In the genomic region with DNA sequence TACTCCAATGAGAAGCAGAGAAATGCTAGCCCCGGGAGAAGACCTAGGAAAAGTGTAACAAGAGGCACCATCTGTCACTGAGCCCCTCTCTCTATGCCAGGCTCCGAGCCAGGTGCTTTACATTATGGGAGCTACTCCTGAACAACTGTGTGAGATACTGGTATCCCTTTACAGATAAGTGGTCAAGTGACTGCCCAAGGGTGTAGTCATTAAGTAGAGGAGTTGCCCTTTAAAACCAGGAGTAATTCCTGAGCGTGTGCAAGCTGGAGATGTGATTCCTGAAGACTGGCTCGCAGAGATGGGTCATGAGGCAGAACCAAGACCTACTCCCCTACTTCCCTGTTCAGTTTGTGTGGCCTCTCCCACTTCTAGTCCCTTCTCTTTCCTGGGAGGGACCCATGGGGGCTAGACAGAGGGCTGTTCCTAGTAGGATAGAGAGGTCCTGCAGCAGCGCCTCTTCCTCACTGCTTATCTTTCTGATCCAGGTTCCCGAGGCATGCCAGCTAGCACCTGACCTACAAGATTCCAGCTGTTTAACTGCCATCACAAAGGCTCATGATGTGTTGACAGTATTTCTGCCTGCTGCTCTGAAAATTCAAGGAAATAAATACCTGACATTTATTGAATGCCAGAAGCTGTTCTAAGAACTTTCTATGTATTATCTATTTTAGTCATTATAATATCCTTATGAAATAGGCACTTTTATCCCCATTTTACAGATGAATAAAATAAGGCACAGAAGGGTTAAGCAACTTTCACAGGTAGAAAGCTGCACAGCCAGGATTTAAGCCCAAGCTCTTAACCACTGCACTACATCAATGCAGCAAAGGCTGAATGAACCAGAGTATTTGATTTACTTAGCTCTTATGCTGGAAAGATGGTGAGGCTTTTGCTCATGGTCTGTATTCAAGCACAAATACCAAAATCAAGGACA, we compare ENCODE assay signal across 22 cellular contexts. TPM values are rescaled to one million over a fixed set of nuclear protein-coding genes. Genes with fewer than 3 reads are reported as not detected.
DNase-seq lines count a peak whose midpoint lies in the region; ATAC-seq, FAIRE-seq and TF ChIP-seq lines count a peak whose summit lies in the region.
"Had no signal": no experiment of that assay in that cellular context is flagged by ENCODE, and none has a peak within 500 bp of the region (broad histone marks: within the 10 kb centered on the region; RNA-seq: fewer than 3 reads in every experiment).

No MANE protein-coding gene starts in this region.

- H3K4me1 ChIP-seq in SK-N-SH (ENCODE audit: control insufficient read depth in 1 of 2, insufficient read depth in 2 of 2, low read depth in 1 of 2, low read length in 1 of 2) = peaks cover 0 to 14% of the 10 kb centered on the region in 2 experiments; a peak in 1 of 4 replicates
- H3K4me1 ChIP-seq in uterus = no peaks in the 10 kb centered on the region
- H3K4me1 ChIP-seq: parathyroid adenoma had no signal

- in situ Hi-C loops in SK-MEL-5 (cut with HindIII; ENCODE audit: low pct_unique_long_range_greater_than_20kb, low sequenced_read_pairs) = loop anchor here (25.0 kb wide), 1 partner anchor 302 kb away; no protein-coding TSS in a partner anchor

- H3K27me3 ChIP-seq in SK-N-SH (ENCODE audit: insufficient read depth) = no peaks in the 10 kb centered on the region
- H3K27me3 ChIP-seq in uterus = no peaks in the 10 kb centered on the region
- H3K27me3 ChIP-seq: BLaER1 had no signal

- TF ChIP-seq RAD21 in SK-N-SH (IDR thresholded peaks at IDR 0.05; ENCODE audit: low read length) = no peak

- TF ChIP-seq CTCF in SK-N-SH (IDR thresholded peaks at IDR 0.05) = no peak
- no peak for TF ChIP-seq CTCF in uterus (IDR thresholded peaks at IDR 0.05)

- no peak overlapping the region for H3K4me2 ChIP-seq in SK-N-SH
- H3K4me2 ChIP-seq: BLaER1 had no signal

- CTCF ChIA-PET in SK-N-SH (lab: Yijun Ruan, JAX) = interaction anchor here (1.1 to 7.2 kb wide), 7 partner anchors 9 to 292 kb away, joined by 3 to 129 read pairs (median 4); no protein-coding TSS in a partner anchor

- H3K27ac ChIP-seq in SK-N-SH (ENCODE audit: low read depth in 2 of 2, low read length in 1 of 2) (no peak overlapping the region), uterus (no peak overlapping the region)
- H3K27ac ChIP-seq: BLaER1, parathyroid adenoma had no signal

- 76% methylated on average over 6 of the region's 6 CpGs for WGBS in SK-N-SH (ENCODE audit: low lambda C conversion rate)

- H3K9ac ChIP-seq in SK-N-SH = no peak overlapping the region
- H3K9ac ChIP-seq: BLaER1, parathyroid adenoma had no signal

- no peaks in the 10 kb centered on the region for H4K20me1 ChIP-seq in SK-N-SH (ENCODE audit: insufficient read depth)
- H4K20me1 ChIP-seq: BLaER1 had no signal

- H2AFZ ChIP-seq in SK-N-SH (ENCODE audit: low read depth) = no peak overlapping the region
- H2AFZ ChIP-seq: parathyroid adenoma had no signal

- no peak for FAIRE-seq in frontal cortex (lab: Jason Lieb, UNC)

- H3K36me3 ChIP-seq in SK-N-SH (replicated peaks in 1 of 2; ENCODE audit: control insufficient read depth in 1 of 2, insufficient read depth in 2 of 2, low read length in 1 of 2) = peaks cover 0 to 31% of the 10 kb centered on the region in 2 experiments
- H3K36me3 ChIP-seq in uterus = no peaks in the 10 kb centered on the region
- H3K36me3 ChIP-seq: BLaER1 had no signal

- peaks cover 7% of the 10 kb centered on the region for H3F3A ChIP-seq in SK-N-SH (replicated peaks; ENCODE audit: insufficient read depth)

- no peak for TF ChIP-seq EP300 in SK-N-SH (IDR thresholded peaks at IDR 0.05; ENCODE audit: borderline replicate concordance in 1 of 2, low read depth in 1 of 2, low read length in 1 of 2)

- no peak for ATAC-seq in SK-N-SH treated with all-trans-retinoic acid at 6 μM for 48 hours
- ATAC-seq: activated naive CD8-positive, alpha-beta T cell treated with anti-CD3 and anti-CD28 coated beads, Interleukin-2, amount 50 U/mL, for 24 hours; effector memory CD8-positive, alpha-beta T cell; naive thymus-derived CD8-positive, alpha-beta T cell; stimulated activated effector memory CD8-positive, alpha-beta T cell treated with anti-CD3 and anti-CD28 coated beads, Interleukin-12 subunit alpha, Interleukin-12 subunit beta, amount 100 ng/mL, for 72 hours had no signal

- TF ChIP-seq POLR2A in uterus (IDR thresholded peaks at IDR 0.05) = no peak

- intact Hi-C loops in uterus (cut with DNase I; ENCODE audit: low total_unique reads) = no loop called here

- H3K9me3 ChIP-seq in SK-N-SH (no peaks in the 10 kb centered on the region), uterus (no peaks in the 10 kb centered on the region)
- H3K9me3 ChIP-seq: BLaER1 had no signal

- H3K79me2 ChIP-seq in SK-N-SH (ENCODE audit: insufficient read depth) = no peaks in the 10 kb centered on the region
- H3K79me2 ChIP-seq: parathyroid adenoma had no signal

- DNase-seq in SK-N-SH = peak; percentile 31
- peak; percentile 32 for DNase-seq in NCI-H2029 treated with DMSO at 0.1 percent for 48 hours (lab: John Stamatoyannopoulos, UW)
- DNase-seq in SK-MEL-5 (ENCODE audit: low read depth, low spot score) = peak; percentile 17
- peak; percentile 4 for DNase-seq in renal cortical epithelial cell (ENCODE audit: low read depth)
- DNase-seq in frontal cortex (ENCODE audit: low spot score in 2 of 2) = no peak
- DNase-seq in occipital lobe (lab: John Stamatoyannopoulos, UW) = no peak
- DNase-seq in uterus = no peak
- DNase-seq: activated CD4-positive, alpha-beta T cell treated with anti-CD3 and anti-CD28 coated beads, Interleukin-2, amount 50 U/mL, for 1 hour; activated effector memory CD4-positive, alpha-beta T cell treated with anti-CD3 and anti-CD28 coated beads, Interleukin-2, amount 50 U/mL, for 16 hours; activated naive CD8-positive, alpha-beta T cell treated with anti-CD3 and anti-CD28 coated beads, Interleukin-2, amount 50 U/mL, for 24 hours; effector memory CD8-positive, alpha-beta T cell; GDM1; GOT3; KBM-7; MV-4-11; naive thymus-derived CD8-positive, alpha-beta T cell; NCI-H226; T-helper 1 cell had no signal

- POLR2A ChIA-PET in SK-N-SH (lab: Yijun Ruan, JAX) = no interaction called here

- H3K9me2 ChIP-seq in SK-N-SH = no peaks in the 10 kb centered on the region

- no peak overlapping the region for H3K4me3 ChIP-seq in SK-N-SH (ENCODE audit: low read depth in 2 of 2, low read length in 1 of 2)
- no peak overlapping the region for H3K4me3 ChIP-seq in uterus
- H3K4me3 ChIP-seq: BLaER1 had no signal

TF ChIP-seq in SK-N-SH, 30 proteins besides CTCF, POLR2A, EP300 and RAD21 (continues in another document):
- TF ChIP-seq JUND (IDR thresholded peaks at IDR 0.05) (no peak), GABPA (IDR thresholded peaks at IDR 0.05; ENCODE audit: low read depth) (no peak), RXRA (IDR thresholded peaks at IDR 0.05; ENCODE audit: borderline replicate concordance, low read depth) (no peak), RFX5 (IDR thresholded peaks at IDR 0.05; ENCODE audit: low read length) (no peak)
- TF ChIP-seq, protein P1, sequence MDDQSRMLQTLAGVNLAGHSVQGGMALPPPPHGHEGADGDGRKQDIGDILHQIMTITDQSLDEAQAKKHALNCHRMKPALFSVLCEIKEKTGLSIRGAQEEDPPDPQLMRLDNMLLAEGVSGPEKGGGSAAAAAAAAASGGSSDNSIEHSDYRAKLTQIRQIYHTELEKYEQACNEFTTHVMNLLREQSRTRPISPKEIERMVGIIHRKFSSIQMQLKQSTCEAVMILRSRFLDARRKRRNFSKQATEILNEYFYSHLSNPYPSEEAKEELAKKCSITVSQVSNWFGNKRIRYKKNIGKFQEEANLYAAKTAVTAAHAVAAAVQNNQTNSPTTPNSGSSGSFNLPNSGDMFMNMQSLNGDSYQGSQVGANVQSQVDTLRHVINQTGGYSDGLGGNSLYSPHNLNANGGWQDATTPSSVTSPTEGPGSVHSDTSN (IDR thresholded peaks at IDR 0.05) = no peak
- TF ChIP-seq, protein P2, sequence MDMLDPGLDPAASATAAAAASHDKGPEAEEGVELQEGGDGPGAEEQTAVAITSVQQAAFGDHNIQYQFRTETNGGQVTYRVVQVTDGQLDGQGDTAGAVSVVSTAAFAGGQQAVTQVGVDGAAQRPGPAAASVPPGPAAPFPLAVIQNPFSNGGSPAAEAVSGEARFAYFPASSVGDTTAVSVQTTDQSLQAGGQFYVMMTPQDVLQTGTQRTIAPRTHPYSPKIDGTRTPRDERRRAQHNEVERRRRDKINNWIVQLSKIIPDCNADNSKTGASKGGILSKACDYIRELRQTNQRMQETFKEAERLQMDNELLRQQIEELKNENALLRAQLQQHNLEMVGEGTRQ (IDR thresholded peaks at IDR 0.05; ENCODE audit: borderline replicate concordance, low read depth, low read length) = no peak

TF ChIP-seq in SK-N-SH treated with all-trans-retinoic acid at 6 μM for 48 hours, 23 proteins besides CTCF, POLR2A, EP300 and RAD21 (continues in another document):
- TF ChIP-seq TOX (CRISPR knock-in tag; IDR thresholded peaks at IDR 0.05; ENCODE audit: borderline replicate concordance) = no peak
- TF ChIP-seq ISL1 (CRISPR knock-in tag; IDR thresholded peaks at IDR 0.05) = no peak
- TF ChIP-seq OSR1 (CRISPR knock-in tag; IDR thresholded peaks at IDR 0.05) = no peak
- TF ChIP-seq ZFP30 (CRISPR knock-in tag; IDR thresholded peaks at IDR 0.05) = no peak
- TF ChIP-seq RARB (CRISPR knock-in tag; IDR thresholded peaks at IDR 0.05) = no peak
- TF ChIP-seq, protein P3, sequence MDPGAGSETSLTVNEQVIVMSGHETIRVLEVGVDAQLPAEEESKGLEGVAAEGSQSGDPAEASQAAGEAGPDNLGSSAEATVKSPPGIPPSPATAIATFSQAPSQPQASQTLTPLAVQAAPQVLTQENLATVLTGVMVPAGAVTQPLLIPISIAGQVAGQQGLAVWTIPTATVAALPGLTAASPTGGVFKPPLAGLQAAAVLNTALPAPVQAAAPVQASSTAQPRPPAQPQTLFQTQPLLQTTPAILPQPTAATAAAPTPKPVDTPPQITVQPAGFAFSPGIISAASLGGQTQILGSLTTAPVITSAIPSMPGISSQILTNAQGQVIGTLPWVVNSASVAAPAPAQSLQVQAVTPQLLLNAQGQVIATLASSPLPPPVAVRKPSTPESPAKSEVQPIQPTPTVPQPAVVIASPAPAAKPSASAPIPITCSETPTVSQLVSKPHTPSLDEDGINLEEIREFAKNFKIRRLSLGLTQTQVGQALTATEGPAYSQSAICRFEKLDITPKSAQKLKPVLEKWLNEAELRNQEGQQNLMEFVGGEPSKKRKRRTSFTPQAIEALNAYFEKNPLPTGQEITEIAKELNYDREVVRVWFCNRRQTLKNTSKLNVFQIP (CRISPR knock-in tag; IDR thresholded peaks at IDR 0.05; ENCODE audit: borderline replicate concordance, low read depth) = no peak

RNA-seq across cellular contexts. Expression of a gene that starts 38.9 kb away (rescaled TPM):
- 26.8 and 35.0 TPM in 2 replicates for polyA plus RNA-seq in SK-N-SH (2012; rRNA removed)
- polyA plus RNA-seq in SK-N-SH (2012; cell fraction: cytosol; rRNA removed) = 13.3 and 18.4 TPM in 2 replicates
- polyA plus RNA-seq in SK-N-SH (2012; cell fraction: nucleus; rRNA removed) = 83.7 and 92.5 TPM in 2 replicates
- 27.1 and 28.1 TPM in 2 replicates for total RNA-seq in SK-MEL-5 (2014; rRNA removed; shearing (Covaris generic))
- polyA plus RNA-seq in SK-MEL-5 (2015; cell fraction: cytosol; rRNA removed) = 26.6 and 27.3 TPM in 2 replicates
- polyA plus RNA-seq in SK-MEL-5 (2015; cell fraction: nucleus; rRNA removed) = 72.3 and 99.7 TPM in 2 replicates
- 9.4 and 34.1 TPM in 2 replicates for total RNA-seq in renal cortical epithelial cell
- 13.5 TPM for total RNA-seq in frontal cortex
- total RNA-seq in occipital lobe = 14.0 TPM
- total RNA-seq in uterus = 10 to 100 TPM in 2 of 4 donors, 1 to 10 TPM in 2; 5.6 to 36.4 (median 15.9) TPM

Comparison
In these comparisons a context has a peak if more than half of its experiments do, and no peak if none do; other contexts are left out.
1. DNase-seq: peak in SK-N-SH (single experiment), NCI-H2029 treated with DMSO at 0.1 percent for 48 hours (single experiment), SK-MEL-5 (single experiment) and renal cortical epithelial cell (single experiment); none in frontal cortex (0 of 2), occipital lobe (single experiment) and uterus (0 of 2).